8 cellular contexts compared by ENCODE assay signal in genomic region chr14:99603471-99603933, GRCh38. TPM values are rescaled to one million over a fixed set of nuclear protein-coding genes. Genes with fewer than 3 reads are reported as not detected.
A peak's percentile ranks its signal among the peaks of the same experiment; 100 is the strongest.
DNase-seq lines count a peak whose midpoint lies in the region; ATAC-seq lines count a peak whose summit lies in the region.

No MANE protein-coding gene starts in this region.

- ATAC-seq in GM19452 (IDR thresholded peaks at IDR 0.05; ENCODE audit: unreplicated experiment) (peak; percentile 1), right cardiac atrium (no peak), GM18502 (IDR thresholded peaks at IDR 0.05; ENCODE audit: poor library complexity, unreplicated experiment) (no peak)

- peak overlapping the region; percentile 63 for H3K4me3 ChIP-seq in right cardiac atrium (ENCODE audit: low read length)

- no peaks in the 10 kb centered on the region for H3K27me3 ChIP-seq in right cardiac atrium (ENCODE audit: control insufficient read depth, insufficient read depth)

- WGBS in right cardiac atrium, result 6% methylated on average over 61 of the region's 61 CpGs

- peak; percentile 62 for DNase-seq in 8988T
- peak; percentile 49 for DNase-seq in NCI-H774 (lab: John Stamatoyannopoulos, UW)
- DNase-seq in activated effector memory CD4-positive, alpha-beta T cell treated with anti-CD3 and anti-CD28 coated beads, Interleukin-2, amount 50 U/mL, for 16 hours, result peak; percentile 83
- DNase-seq in right cardiac atrium, result peak in 2 of 3 donors; percentile 75 to 77
- DNase-seq in stimulated activated CD4-positive, alpha-beta T cell treated with anti-CD3 and anti-CD28 coated beads, Interleukin-1b, Interleukin-23, amount 100 ng/mL, for 4 hours (ENCODE audit: low read depth in 2 of 2), result peak; percentile 20 to 28
- DNase-seq in HuH-7 (ENCODE audit: low spot score), result no peak

- peak overlapping the region; percentile 10 for H3K27ac ChIP-seq in right cardiac atrium (ENCODE audit: low read length)

- intact Hi-C loops in right cardiac atrium (cut with DNase I), result loop anchor here in 1 of 4 donors (5.0 kb wide), 1 partner anchor 41 kb away; no protein-coding TSS in a partner anchor

- no peaks in the 10 kb centered on the region for H3K9me3 ChIP-seq in right cardiac atrium (ENCODE audit: control insufficient read depth, low read length)

- H3K4me1 ChIP-seq in right cardiac atrium (ENCODE audit: control insufficient read depth, insufficient read depth, low read length), result peaks cover 12% of the 10 kb centered on the region

RNA-seq across cellular contexts. Expression of gene CCDC85C, which starts 0.5 kb away (rescaled TPM):
- total RNA-seq in right cardiac atrium, result 10 to 100 TPM; 21.0 to 23.3 (median 22.0) TPM
- 31.5 TPM for polyA plus RNA-seq in right cardiac atrium

RNA-seq across cellular contexts. Expression of gene HHIPL1, which starts 41.4 kb away (rescaled TPM):
- 1 to 10 TPM; 1.9 to 3.4 (median 2.5) TPM for total RNA-seq in right cardiac atrium
- polyA plus RNA-seq in right cardiac atrium, result 0.75 TPM
